Comparison of ENCODE assay signal across 1 cellular context in the genomic region with DNA sequence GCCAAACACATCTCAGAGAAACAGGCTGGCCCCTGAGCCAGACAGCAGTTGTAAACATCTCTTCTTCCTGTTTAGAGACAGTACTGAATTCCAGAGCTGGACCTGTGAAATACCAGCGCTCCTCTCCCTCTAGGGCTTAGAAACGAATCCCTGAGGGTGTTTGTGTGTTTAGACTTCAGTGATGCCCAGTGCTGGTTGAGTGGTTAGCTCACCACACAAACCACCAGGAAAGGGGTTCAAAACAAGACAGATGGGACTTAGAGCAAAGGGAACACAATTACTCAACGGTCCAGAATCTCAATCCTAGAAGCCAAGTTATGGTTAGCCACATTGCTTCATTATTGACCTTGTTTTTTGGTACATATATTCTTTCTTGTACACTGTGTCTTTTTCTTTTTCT.
TF ChIP-seq lines count a peak whose summit lies in the region.

No MANE protein-coding gene starts in this region.

TF ChIP-seq in HepG2, 621 proteins besides CTCF, POLR2A, EP300 and RAD21 (continued from another document and continues in another):
- TF ChIP-seq, protein P1, sequence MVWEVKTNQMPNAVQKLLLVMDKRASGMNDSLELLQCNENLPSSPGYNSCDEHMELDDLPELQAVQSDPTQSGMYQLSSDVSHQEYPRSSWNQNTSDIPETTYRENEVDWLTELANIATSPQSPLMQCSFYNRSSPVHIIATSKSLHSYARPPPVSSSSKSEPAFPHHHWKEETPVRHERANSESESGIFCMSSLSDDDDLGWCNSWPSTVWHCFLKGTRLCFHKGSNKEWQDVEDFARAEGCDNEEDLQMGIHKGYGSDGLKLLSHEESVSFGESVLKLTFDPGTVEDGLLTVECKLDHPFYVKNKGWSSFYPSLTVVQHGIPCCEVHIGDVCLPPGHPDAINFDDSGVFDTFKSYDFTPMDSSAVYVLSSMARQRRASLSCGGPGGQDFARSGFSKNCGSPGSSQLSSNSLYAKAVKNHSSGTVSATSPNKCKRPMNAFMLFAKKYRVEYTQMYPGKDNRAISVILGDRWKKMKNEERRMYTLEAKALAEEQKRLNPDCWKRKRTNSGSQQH (CRISPR knock-in tag; IDR thresholded peaks at IDR 0.05; ENCODE audit: low read depth): 0 out of 2 replicates have a peak, but pooled peaks have one; percentile 53
- TF ChIP-seq, protein P2, sequence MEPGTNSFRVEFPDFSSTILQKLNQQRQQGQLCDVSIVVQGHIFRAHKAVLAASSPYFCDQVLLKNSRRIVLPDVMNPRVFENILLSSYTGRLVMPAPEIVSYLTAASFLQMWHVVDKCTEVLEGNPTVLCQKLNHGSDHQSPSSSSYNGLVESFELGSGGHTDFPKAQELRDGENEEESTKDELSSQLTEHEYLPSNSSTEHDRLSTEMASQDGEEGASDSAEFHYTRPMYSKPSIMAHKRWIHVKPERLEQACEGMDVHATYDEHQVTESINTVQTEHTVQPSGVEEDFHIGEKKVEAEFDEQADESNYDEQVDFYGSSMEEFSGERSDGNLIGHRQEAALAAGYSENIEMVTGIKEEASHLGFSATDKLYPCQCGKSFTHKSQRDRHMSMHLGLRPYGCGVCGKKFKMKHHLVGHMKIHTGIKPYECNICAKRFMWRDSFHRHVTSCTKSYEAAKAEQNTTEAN (CRISPR knock-in tag; conservative IDR thresholded peaks at IDR 0.05): 0 out of 2 replicates have a peak, but pooled peaks have one; percentile 31
- TF ChIP-seq FOXP1 (IDR thresholded peaks at IDR 0.05): no peak
- TF ChIP-seq FOXP1 (CRISPR knock-in tag; IDR thresholded peaks at IDR 0.05): peak; percentile 96
- TF ChIP-seq MEF2D (CRISPR knock-in tag; IDR thresholded peaks at IDR 0.05): peak; percentile 27; the same call in 1 of the 2 replicates
- TF ChIP-seq, protein P3, sequence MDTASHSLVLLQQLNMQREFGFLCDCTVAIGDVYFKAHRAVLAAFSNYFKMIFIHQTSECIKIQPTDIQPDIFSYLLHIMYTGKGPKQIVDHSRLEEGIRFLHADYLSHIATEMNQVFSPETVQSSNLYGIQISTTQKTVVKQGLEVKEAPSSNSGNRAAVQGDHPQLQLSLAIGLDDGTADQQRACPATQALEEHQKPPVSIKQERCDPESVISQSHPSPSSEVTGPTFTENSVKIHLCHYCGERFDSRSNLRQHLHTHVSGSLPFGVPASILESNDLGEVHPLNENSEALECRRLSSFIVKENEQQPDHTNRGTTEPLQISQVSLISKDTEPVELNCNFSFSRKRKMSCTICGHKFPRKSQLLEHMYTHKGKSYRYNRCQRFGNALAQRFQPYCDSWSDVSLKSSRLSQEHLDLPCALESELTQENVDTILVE (CRISPR knock-in tag; IDR thresholded peaks at IDR 0.05): peak; percentile 31; the same call in 1 of the 2 replicates
- TF ChIP-seq ZNF460 (CRISPR knock-in tag; IDR thresholded peaks at IDR 0.05; ENCODE audit: borderline replicate concordance): no peak
- TF ChIP-seq TGIF2 (CRISPR knock-in tag; IDR thresholded peaks at IDR 0.05): 0 out of 2 replicates have a peak, but pooled peaks have one; percentile 53
- no peak for TF ChIP-seq ZFP36L1 (CRISPR knock-in tag; IDR thresholded peaks at IDR 0.05)
- no peak for TF ChIP-seq SNRNP70 (IDR thresholded peaks at IDR 0.05; ENCODE audit: low read depth, low read length)
- no peak for TF ChIP-seq ZFP36 (IDR thresholded peaks at IDR 0.05; ENCODE audit: borderline replicate concordance, low read depth, low read length, partially characterized antibody)
- TF ChIP-seq ZBTB7B (CRISPR knock-in tag; IDR thresholded peaks at IDR 0.05): no peak
- TF ChIP-seq SIX4 (CRISPR knock-in tag; IDR thresholded peaks at IDR 0.05): no peak
- peak; percentile 51 for TF ChIP-seq GATAD1 (CRISPR knock-in tag; IDR thresholded peaks at IDR 0.05)
- peak; percentile 26; the same call in 1 of the 2 replicates for TF ChIP-seq FOSL2 (CRISPR knock-in tag; IDR thresholded peaks at IDR 0.05)
- TF ChIP-seq TAF1 (CRISPR knock-in tag; IDR thresholded peaks at IDR 0.05): no peak
- peak; percentile 51; the same call in 1 of the 2 replicates for TF ChIP-seq RARA (CRISPR knock-in tag; IDR thresholded peaks at IDR 0.05)
- TF ChIP-seq, protein P4, sequence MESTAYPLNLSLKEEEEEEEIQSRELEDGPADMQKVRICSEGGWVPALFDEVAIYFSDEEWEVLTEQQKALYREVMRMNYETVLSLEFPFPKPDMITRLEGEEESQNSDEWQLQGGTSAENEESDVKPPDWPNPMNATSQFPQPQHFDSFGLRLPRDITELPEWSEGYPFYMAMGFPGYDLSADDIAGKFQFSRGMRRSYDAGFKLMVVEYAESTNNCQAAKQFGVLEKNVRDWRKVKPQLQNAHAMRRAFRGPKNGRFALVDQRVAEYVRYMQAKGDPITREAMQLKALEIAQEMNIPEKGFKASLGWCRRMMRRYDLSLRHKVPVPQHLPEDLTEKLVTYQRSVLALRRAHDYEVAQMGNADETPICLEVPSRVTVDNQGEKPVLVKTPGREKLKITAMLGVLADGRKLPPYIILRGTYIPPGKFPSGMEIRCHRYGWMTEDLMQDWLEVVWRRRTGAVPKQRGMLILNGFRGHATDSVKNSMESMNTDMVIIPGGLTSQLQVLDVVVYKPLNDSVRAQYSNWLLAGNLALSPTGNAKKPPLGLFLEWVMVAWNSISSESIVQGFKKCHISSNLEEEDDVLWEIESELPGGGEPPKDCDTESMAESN (CRISPR knock-in tag; conservative IDR thresholded peaks at IDR 0.05): 0 out of 2 replicates have a peak, but pooled peaks have one; percentile 5
- 0 out of 2 replicates have a peak, but pooled peaks have one; percentile 38 for TF ChIP-seq ARNTL (CRISPR knock-in tag; IDR thresholded peaks at IDR 0.05)
- TF ChIP-seq, protein P5, sequence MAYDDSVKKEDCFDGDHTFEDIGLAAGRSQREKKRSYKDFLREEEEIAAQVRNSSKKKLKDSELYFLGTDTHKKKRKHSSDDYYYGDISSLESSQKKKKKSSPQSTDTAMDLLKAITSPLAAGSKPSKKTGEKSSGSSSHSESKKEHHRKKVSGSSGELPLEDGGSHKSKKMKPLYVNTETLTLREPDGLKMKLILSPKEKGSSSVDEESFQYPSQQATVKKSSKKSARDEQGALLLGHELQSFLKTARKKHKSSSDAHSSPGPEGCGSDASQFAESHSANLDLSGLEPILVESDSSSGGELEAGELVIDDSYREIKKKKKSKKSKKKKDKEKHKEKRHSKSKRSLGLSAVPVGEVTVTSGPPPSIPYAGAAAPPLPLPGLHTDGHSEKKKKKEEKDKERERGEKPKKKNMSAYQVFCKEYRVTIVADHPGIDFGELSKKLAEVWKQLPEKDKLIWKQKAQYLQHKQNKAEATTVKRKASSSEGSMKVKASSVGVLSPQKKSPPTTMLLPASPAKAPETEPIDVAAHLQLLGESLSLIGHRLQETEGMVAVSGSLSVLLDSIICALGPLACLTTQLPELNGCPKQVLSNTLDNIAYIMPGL (CRISPR knock-in tag; IDR thresholded peaks at IDR 0.05; ENCODE audit: borderline replicate concordance in 1 of 2, low read depth in 1 of 2): 0 out of 4 replicates have a peak, but pooled peaks of 1 of the 2 experiments have one; percentile 24
- TF ChIP-seq, protein P6, sequence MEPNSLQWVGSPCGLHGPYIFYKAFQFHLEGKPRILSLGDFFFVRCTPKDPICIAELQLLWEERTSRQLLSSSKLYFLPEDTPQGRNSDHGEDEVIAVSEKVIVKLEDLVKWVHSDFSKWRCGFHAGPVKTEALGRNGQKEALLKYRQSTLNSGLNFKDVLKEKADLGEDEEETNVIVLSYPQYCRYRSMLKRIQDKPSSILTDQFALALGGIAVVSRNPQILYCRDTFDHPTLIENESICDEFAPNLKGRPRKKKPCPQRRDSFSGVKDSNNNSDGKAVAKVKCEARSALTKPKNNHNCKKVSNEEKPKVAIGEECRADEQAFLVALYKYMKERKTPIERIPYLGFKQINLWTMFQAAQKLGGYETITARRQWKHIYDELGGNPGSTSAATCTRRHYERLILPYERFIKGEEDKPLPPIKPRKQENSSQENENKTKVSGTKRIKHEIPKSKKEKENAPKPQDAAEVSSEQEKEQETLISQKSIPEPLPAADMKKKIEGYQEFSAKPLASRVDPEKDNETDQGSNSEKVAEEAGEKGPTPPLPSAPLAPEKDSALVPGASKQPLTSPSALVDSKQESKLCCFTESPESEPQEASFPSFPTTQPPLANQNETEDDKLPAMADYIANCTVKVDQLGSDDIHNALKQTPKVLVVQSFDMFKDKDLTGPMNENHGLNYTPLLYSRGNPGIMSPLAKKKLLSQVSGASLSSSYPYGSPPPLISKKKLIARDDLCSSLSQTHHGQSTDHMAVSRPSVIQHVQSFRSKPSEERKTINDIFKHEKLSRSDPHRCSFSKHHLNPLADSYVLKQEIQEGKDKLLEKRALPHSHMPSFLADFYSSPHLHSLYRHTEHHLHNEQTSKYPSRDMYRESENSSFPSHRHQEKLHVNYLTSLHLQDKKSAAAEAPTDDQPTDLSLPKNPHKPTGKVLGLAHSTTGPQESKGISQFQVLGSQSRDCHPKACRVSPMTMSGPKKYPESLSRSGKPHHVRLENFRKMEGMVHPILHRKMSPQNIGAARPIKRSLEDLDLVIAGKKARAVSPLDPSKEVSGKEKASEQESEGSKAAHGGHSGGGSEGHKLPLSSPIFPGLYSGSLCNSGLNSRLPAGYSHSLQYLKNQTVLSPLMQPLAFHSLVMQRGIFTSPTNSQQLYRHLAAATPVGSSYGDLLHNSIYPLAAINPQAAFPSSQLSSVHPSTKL (CRISPR knock-in tag; IDR thresholded peaks at IDR 0.05): peak; percentile 86
- TF ChIP-seq, protein P7, sequence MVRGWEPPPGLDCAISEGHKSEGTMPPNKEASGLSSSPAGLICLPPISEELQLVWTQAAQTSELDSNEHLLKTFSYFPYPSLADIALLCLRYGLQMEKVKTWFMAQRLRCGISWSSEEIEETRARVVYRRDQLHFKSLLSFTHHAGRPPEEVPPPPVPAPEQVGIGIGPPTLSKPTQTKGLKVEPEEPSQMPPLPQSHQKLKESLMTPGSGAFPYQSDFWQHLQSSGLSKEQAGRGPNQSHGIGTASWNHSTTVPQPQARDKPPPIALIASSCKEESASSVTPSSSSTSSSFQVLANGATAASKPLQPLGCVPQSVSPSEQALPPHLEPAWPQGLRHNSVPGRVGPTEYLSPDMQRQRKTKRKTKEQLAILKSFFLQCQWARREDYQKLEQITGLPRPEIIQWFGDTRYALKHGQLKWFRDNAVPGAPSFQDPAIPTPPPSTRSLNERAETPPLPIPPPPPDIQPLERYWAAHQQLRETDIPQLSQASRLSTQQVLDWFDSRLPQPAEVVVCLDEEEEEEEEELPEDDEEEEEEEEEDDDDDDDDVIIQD (CRISPR knock-in tag; IDR thresholded peaks at IDR 0.05; ENCODE audit: low read depth): peak; percentile 77
- no peak for TF ChIP-seq DR1 (CRISPR knock-in tag; IDR thresholded peaks at IDR 0.05)
- TF ChIP-seq, protein P8, sequence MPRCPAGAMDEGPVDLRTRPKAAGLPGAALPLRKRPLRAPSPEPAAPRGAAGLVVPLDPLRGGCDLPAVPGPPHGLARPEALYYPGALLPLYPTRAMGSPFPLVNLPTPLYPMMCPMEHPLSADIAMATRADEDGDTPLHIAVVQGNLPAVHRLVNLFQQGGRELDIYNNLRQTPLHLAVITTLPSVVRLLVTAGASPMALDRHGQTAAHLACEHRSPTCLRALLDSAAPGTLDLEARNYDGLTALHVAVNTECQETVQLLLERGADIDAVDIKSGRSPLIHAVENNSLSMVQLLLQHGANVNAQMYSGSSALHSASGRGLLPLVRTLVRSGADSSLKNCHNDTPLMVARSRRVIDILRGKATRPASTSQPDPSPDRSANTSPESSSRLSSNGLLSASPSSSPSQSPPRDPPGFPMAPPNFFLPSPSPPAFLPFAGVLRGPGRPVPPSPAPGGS (CRISPR knock-in tag; IDR thresholded peaks at IDR 0.05): no peak
- no peak for TF ChIP-seq SOX13 (IDR thresholded peaks at IDR 0.05)
- TF ChIP-seq SOX13 (CRISPR knock-in tag; conservative IDR thresholded peaks at IDR 0.05 in 1 of 2, IDR thresholded peaks at IDR 0.05 in 1 of 2): peak in 1 of 2 experiments; percentile 29; a peak in 1 of 4 replicates
- TF ChIP-seq NAIF1 (CRISPR knock-in tag; IDR thresholded peaks at IDR 0.05; ENCODE audit: borderline replicate concordance): no peak
- TF ChIP-seq, protein P9, sequence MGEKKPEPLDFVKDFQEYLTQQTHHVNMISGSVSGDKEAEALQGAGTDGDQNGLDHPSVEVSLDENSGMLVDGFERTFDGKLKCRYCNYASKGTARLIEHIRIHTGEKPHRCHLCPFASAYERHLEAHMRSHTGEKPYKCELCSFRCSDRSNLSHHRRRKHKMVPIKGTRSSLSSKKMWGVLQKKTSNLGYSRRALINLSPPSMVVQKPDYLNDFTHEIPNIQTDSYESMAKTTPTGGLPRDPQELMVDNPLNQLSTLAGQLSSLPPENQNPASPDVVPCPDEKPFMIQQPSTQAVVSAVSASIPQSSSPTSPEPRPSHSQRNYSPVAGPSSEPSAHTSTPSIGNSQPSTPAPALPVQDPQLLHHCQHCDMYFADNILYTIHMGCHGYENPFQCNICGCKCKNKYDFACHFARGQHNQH (CRISPR knock-in tag; IDR thresholded peaks at IDR 0.05): peak; percentile 75
- peak; percentile 33; the same call in 1 of the 2 replicates for TF ChIP-seq ZNF331 (CRISPR knock-in tag; IDR thresholded peaks at IDR 0.05)
- TF ChIP-seq, protein P10, sequence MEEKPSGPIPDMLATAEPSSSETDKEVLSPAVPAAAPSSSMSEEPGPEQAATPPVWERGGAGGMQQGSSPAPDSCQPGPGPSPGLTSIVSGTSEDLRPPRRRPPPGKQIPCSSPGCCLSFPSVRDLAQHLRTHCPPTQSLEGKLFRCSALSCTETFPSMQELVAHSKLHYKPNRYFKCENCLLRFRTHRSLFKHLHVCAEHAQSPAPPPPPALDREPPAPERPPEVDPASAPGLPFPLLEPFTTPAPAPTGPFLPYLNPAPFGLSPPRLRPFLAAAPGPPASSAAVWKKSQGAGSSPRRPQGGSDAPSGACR (CRISPR knock-in tag; IDR thresholded peaks at IDR 0.05): no peak
- TF ChIP-seq KAT8 (CRISPR knock-in tag; IDR thresholded peaks at IDR 0.05): 0 out of 2 replicates have a peak, but pooled peaks have one; percentile 42
- TF ChIP-seq CREM (IDR thresholded peaks at IDR 0.05): 0 out of 2 replicates have a peak, but pooled peaks have one; percentile 33
- no peak for TF ChIP-seq CREM (CRISPR knock-in tag; IDR thresholded peaks at IDR 0.05)
- TF ChIP-seq RCOR2 (CRISPR knock-in tag; IDR thresholded peaks at IDR 0.05): peak; percentile 36; the same call in 1 of the 2 replicates
- TF ChIP-seq ETV5 (CRISPR knock-in tag; IDR thresholded peaks at IDR 0.05; ENCODE audit: borderline replicate concordance): peak; percentile 93
- no peak for TF ChIP-seq JDP2 (CRISPR knock-in tag; IDR thresholded peaks at IDR 0.05; ENCODE audit: borderline replicate concordance)
